Comparison of ENCODE assay signal across 9 cellular contexts in the genomic region with DNA sequence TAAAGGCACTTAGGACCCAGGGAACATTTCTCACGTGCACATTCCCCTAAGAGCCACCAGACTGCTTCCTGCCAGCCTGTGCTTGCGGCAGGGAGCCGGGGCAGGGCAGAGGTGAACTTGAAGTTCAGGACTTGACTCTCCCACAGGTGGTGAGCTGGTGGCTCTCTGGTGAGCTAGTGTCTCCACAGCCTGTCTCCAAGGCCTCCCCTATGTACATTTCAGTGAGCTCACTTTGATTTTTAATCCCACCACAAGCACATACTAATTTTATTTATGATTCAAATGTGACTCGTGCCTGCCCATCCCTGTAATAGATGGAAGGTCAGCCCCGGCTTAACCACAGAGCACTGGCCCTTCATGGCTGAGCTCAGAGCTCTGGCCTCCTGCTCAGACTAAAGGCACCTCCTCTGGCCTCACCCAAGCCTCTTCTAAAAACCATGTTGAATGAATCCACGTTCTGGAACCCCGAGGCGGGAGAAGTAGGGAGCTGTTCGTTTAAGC. TPM values are rescaled to one million over a fixed set of nuclear protein-coding genes. Genes with fewer than 3 reads are reported as not detected.
A peak's percentile ranks its signal among the peaks of the same experiment; 100 is the strongest.
DNase-seq lines count a peak whose midpoint lies in the region; ATAC-seq, FAIRE-seq and TF ChIP-seq lines count a peak whose summit lies in the region.
"Had no signal": no experiment of that assay in that cellular context is flagged by ENCODE, and none has a peak within 500 bp of the region (broad histone marks: within the 10 kb centered on the region; RNA-seq: fewer than 3 reads in every experiment).

No MANE protein-coding gene starts in this region.

- 44 to 69% methylated on average over 4 to 8 of the region's 9 CpGs for WGBS in gastroesophageal sphincter (ENCODE audit: low coverage in 1 of 2), 2 donors

- TF ChIP-seq EP300 in gastroesophageal sphincter (IDR thresholded peaks at IDR 0.05) = no peak

- H3K4me3 ChIP-seq in gastroesophageal sphincter (no peak overlapping the region), skeletal muscle tissue (ENCODE audit: low read length in 3 of 3) (peak overlapping the region in 1 of 3 donors; percentile 1)

- H3K36me3 ChIP-seq in gastroesophageal sphincter = peaks cover 0 to 59% of the 10 kb centered on the region in 2 donors
- H3K36me3 ChIP-seq in skeletal muscle tissue (ENCODE audit: control insufficient read depth in 3 of 3, insufficient read depth in 3 of 3, low read length in 3 of 3) = peaks cover 15 to 29% (median 29%) of the 10 kb centered on the region in 3 donors

- ATAC-seq in gastroesophageal sphincter = no peak
- ATAC-seq in HG02885 (IDR thresholded peaks at IDR 0.05; ENCODE audit: poor library complexity, unreplicated experiment) = no peak

- peak; percentile 57 for DNase-seq in ELR (ENCODE audit: low read depth)
- DNase-seq in RCC 7860 (ENCODE audit: low spot score) = peak; percentile 82
- DNase-seq in central memory CD4-positive, alpha-beta T cell = no peak
- no peak for DNase-seq in retina
- DNase-seq in NCI-H187 treated with DMSO at 0.1 percent for 48 hours (lab: John Stamatoyannopoulos, UW) = no peak
- DNase-seq: T-helper 9 cell had no signal

- TF ChIP-seq POLR2A in gastroesophageal sphincter (IDR thresholded peaks at IDR 0.05) = no peak

- H3K9ac ChIP-seq in skeletal muscle tissue (ENCODE audit: low read depth in 1 of 3, low read length in 3 of 3) = peak overlapping the region in 2 of 3 donors; percentile 18 to 92

- H3K27me3 ChIP-seq in gastroesophageal sphincter (no peaks in the 10 kb centered on the region), skeletal muscle tissue (ENCODE audit: control insufficient read depth in 3 of 3, insufficient read depth in 3 of 3, low read length in 3 of 3) (no peaks in the 10 kb centered on the region)

- TF ChIP-seq CTCF in gastroesophageal sphincter (IDR thresholded peaks at IDR 0.05) = no peak

- H3K9me3 ChIP-seq in gastroesophageal sphincter (no peaks in the 10 kb centered on the region), skeletal muscle tissue (ENCODE audit: control insufficient read depth in 3 of 3, low read length in 3 of 3) (no peaks in the 10 kb centered on the region)

- FAIRE-seq in RCC 7860 (lab: Jason Lieb, UNC) = no peak

- peaks cover 0 to 95% (median 15%) of the 10 kb centered on the region in 3 donors for H3K4me1 ChIP-seq in gastroesophageal sphincter
- peaks cover 90 to 99% (median 98%) of the 10 kb centered on the region in 3 donors for H3K4me1 ChIP-seq in skeletal muscle tissue (ENCODE audit: control insufficient read depth in 3 of 3, insufficient read depth in 3 of 3, low read length in 3 of 3)

- peak overlapping the region in 3 of 4 donors; percentile 11 to 58 (median 21) for H3K27ac ChIP-seq in gastroesophageal sphincter
- H3K27ac ChIP-seq in skeletal muscle tissue (ENCODE audit: low read depth, low read length) = peak overlapping the region; percentile 93

RNA-seq across cellular contexts. Expression of a gene that starts 9.2 kb away (rescaled TPM):
- 10 to 100 TPM; 34.6 to 40.3 (median 39.7) TPM for total RNA-seq in gastroesophageal sphincter
- total RNA-seq in skeletal muscle tissue = 14.6 TPM

Comparison
In these comparisons a context has a peak if more than half of its experiments do, and no peak if none do; other contexts are left out.
1. DNase-seq: peak in ELR (single experiment) and RCC 7860 (single experiment); none in central memory CD4-positive, alpha-beta T cell (single experiment), retina (single experiment) and NCI-H187 treated with DMSO at 0.1 percent for 48 hours (single experiment).